11 cellular contexts compared by ENCODE assay signal in the genomic region with DNA sequence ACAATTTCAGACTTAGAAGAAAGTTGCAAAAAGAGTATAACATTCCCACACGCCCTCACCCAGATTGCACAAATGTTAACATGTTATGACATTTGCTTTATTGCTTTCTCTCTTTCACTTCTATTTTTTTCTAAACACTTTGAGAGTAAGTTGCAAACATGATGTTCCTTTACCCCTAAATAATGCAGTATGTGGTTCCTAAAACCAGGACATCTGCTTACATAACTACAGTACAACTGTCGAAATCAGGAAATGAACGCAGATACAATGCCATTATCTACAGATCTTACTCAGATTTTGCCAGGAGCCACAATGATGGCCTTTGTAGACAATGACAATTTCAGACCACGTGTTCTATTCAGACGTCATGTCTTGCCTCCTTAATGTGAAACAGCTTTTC. TPM values are rescaled to one million over a fixed set of nuclear protein-coding genes. Genes with fewer than 3 reads are reported as not detected.
A peak's percentile ranks its signal among the peaks of the same experiment; 100 is the strongest.
DNase-seq lines count a peak whose midpoint lies in the region; ATAC-seq and TF ChIP-seq lines count a peak whose summit lies in the region.
"Had no signal": no experiment of that assay in that cellular context is flagged by ENCODE, and none has a peak within 500 bp of the region (broad histone marks: within the 10 kb centered on the region; RNA-seq: fewer than 3 reads in every experiment).

No MANE protein-coding gene starts in this region.

- peak overlapping the region; percentile 64 for H3K27ac ChIP-seq in vagina

- H3K27me3 ChIP-seq in vagina = no peaks in the 10 kb centered on the region

- TF ChIP-seq POLR2A in vagina (IDR thresholded peaks at IDR 0.05) = no peak

- no peaks in the 10 kb centered on the region for H3K9me3 ChIP-seq in vagina

- peaks cover 0 to 8% of the 10 kb centered on the region in 2 donors for H3K36me3 ChIP-seq in vagina

- DNase-seq in Right ventricle myocardium superior (no peak), cardiac septum (ENCODE audit: low spot score) (no peak), left cardiac atrium (no peak), vagina (ENCODE audit: extremely low spot score in 2 of 2) (no peak), HuH-7 (ENCODE audit: low spot score) (no peak)
- no peak for DNase-seq in activated T-cell treated with anti-CD3 and anti-CD28 coated beads, Interleukin-2, amount 50 U/mL, for 48 hours
- DNase-seq: activated effector memory CD4-positive, alpha-beta T cell treated with Interleukin-2 at 50 U/mL for 16 hours; NK-92 treated with Interleukin-12 subunit alpha and Interleukin-12 subunit beta, amount 100 ng/mL, for 24 hours; stimulated activated CD4-positive, alpha-beta T cell treated with anti-CD3 and anti-CD28 coated beads, Interleukin-4, amount 100 ng/mL, for 24 hours had no signal

- H3K4me3 ChIP-seq in vagina = no peak overlapping the region

- ATAC-seq in Right ventricle myocardium superior (ENCODE audit: poor library complexity) (peak; percentile 42), SK-N-SH treated with all-trans-retinoic acid at 6 μM for 48 hours (peak; percentile 35), left cardiac atrium (peak; percentile 42), esophagus mucosa (no peak)

- H3K4me1 ChIP-seq in vagina = peaks cover 8% of the 10 kb centered on the region

- no peak for TF ChIP-seq CTCF in vagina (IDR thresholded peaks at IDR 0.05)

- intact Hi-C loops in Right ventricle myocardium superior (cut with DNase I) (no loop called here), cardiac septum (cut with DNase I) (no loop called here), left cardiac atrium (cut with DNase I) (no loop called here), vagina (cut with DNase I) (no loop called here)

TF ChIP-seq in SK-N-SH treated with all-trans-retinoic acid at 6 μM for 48 hours, 23 proteins besides CTCF, POLR2A, EP300 and RAD21 (continues in another document):
- TF ChIP-seq OSR1 (CRISPR knock-in tag; IDR thresholded peaks at IDR 0.05) (no peak), ZNF565 (CRISPR knock-in tag; conservative IDR thresholded peaks at IDR 0.05; ENCODE audit: low read depth) (no peak), ESRRG (CRISPR knock-in tag; IDR thresholded peaks at IDR 0.05) (no peak), RARB (CRISPR knock-in tag; IDR thresholded peaks at IDR 0.05) (no peak), ZNF70 (CRISPR knock-in tag; IDR thresholded peaks at IDR 0.05) (no peak), ZFP30 (CRISPR knock-in tag; IDR thresholded peaks at IDR 0.05) (no peak), SNAI2 (CRISPR knock-in tag; IDR thresholded peaks at IDR 0.05) (peak; percentile 65; the same call in 1 of the 2 replicates), ZC3H10 (CRISPR knock-in tag; IDR thresholded peaks at IDR 0.05) (no peak), ZFP3 (CRISPR knock-in tag; IDR thresholded peaks at IDR 0.05) (no peak), PPARA (CRISPR knock-in tag; IDR thresholded peaks at IDR 0.05; ENCODE audit: borderline replicate concordance) (no peak), TOX (CRISPR knock-in tag; IDR thresholded peaks at IDR 0.05; ENCODE audit: borderline replicate concordance) (no peak), TSHZ2 (CRISPR knock-in tag; IDR thresholded peaks at IDR 0.05) (peak; percentile 64; the same call in 1 of the 2 replicates), CSDC2 (CRISPR knock-in tag; IDR thresholded peaks at IDR 0.05) (no peak), TCF4 (CRISPR knock-in tag; IDR thresholded peaks at IDR 0.05; ENCODE audit: borderline replicate concordance) (peak; percentile 93), ARNTL (CRISPR knock-in tag; IDR thresholded peaks at IDR 0.05; ENCODE audit: borderline replicate concordance, low read depth) (no peak), GLIS3 (CRISPR knock-in tag; IDR thresholded peaks at IDR 0.05) (no peak), BACH2 (CRISPR knock-in tag; IDR thresholded peaks at IDR 0.05; ENCODE audit: borderline replicate concordance) (no peak; the same call in 1 of the 2 replicates)
- TF ChIP-seq, protein P1, sequence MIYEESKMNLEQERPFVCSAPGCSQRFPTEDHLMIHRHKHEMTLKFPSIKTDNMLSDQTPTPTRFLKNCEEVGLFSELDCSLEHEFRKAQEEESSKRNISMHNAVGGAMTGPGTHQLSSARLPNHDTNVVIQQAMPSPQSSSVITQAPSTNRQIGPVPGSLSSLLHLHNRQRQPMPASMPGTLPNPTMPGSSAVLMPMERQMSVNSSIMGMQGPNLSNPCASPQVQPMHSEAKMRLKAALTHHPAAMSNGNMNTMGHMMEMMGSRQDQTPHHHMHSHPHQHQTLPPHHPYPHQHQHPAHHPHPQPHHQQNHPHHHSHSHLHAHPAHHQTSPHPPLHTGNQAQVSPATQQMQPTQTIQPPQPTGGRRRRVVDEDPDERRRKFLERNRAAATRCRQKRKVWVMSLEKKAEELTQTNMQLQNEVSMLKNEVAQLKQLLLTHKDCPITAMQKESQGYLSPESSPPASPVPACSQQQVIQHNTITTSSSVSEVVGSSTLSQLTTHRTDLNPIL (CRISPR knock-in tag; IDR thresholded peaks at IDR 0.05; ENCODE audit: low read depth) = no peak; the same call in 1 of the 2 replicates
- TF ChIP-seq, protein P2, sequence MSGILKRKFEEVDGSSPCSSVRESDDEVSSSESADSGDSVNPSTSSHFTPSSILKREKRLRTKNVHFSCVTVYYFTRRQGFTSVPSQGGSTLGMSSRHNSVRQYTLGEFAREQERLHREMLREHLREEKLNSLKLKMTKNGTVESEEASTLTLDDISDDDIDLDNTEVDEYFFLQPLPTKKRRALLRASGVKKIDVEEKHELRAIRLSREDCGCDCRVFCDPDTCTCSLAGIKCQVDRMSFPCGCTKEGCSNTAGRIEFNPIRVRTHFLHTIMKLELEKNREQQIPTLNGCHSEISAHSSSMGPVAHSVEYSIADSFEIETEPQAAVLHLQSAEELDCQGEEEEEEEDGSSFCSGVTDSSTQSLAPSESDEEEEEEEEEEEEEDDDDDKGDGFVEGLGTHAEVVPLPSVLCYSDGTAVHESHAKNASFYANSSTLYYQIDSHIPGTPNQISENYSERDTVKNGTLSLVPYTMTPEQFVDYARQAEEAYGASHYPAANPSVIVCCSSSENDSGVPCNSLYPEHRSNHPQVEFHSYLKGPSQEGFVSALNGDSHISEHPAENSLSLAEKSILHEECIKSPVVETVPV (CRISPR knock-in tag; IDR thresholded peaks at IDR 0.05) = 0 out of 2 replicates have a peak, but pooled peaks have one; percentile 35
- TF ChIP-seq, protein P3, sequence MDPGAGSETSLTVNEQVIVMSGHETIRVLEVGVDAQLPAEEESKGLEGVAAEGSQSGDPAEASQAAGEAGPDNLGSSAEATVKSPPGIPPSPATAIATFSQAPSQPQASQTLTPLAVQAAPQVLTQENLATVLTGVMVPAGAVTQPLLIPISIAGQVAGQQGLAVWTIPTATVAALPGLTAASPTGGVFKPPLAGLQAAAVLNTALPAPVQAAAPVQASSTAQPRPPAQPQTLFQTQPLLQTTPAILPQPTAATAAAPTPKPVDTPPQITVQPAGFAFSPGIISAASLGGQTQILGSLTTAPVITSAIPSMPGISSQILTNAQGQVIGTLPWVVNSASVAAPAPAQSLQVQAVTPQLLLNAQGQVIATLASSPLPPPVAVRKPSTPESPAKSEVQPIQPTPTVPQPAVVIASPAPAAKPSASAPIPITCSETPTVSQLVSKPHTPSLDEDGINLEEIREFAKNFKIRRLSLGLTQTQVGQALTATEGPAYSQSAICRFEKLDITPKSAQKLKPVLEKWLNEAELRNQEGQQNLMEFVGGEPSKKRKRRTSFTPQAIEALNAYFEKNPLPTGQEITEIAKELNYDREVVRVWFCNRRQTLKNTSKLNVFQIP (CRISPR knock-in tag; IDR thresholded peaks at IDR 0.05; ENCODE audit: borderline replicate concordance, low read depth) = no peak

RNA-seq across cellular contexts. Expression of gene SH3TC1, which starts 22.4 kb away (rescaled TPM):
- total RNA-seq in Right ventricle myocardium superior = 8.2 TPM
- 16.5 TPM for total RNA-seq in cardiac septum
- total RNA-seq in left cardiac atrium = 10 to 100 TPM; 11.7 to 30.9 TPM
- 50.6 TPM for total RNA-seq in vagina
- 52.9 TPM for total RNA-seq in esophagus mucosa

RNA-seq across cellular contexts. Expression of gene HTRA3, which starts 48.1 kb away (rescaled TPM):
- total RNA-seq in Right ventricle myocardium superior (123 TPM), cardiac septum (50.8 TPM), left cardiac atrium (10 to 100 TPM; 48.5 to 78.2 TPM), vagina (33.1 TPM), esophagus mucosa (1.0 TPM)

Comparison
In these comparisons a context has a peak if more than half of its experiments do, and no peak if none do; other contexts are left out.
1. RNA of gene HTRA3, which starts 48.1 kb away (total RNA-seq): 123 TPM in Right ventricle myocardium superior (single experiment), 48.5 to 78.2 TPM in left cardiac atrium, 50.8 TPM in cardiac septum (single experiment) and 33.1 TPM in vagina (single experiment); 1.0 TPM in esophagus mucosa (single experiment); every median in the first group is over 10 times any median in the second.